Comparison of ENCODE assay signal across 1 cellular context in the genomic region with DNA sequence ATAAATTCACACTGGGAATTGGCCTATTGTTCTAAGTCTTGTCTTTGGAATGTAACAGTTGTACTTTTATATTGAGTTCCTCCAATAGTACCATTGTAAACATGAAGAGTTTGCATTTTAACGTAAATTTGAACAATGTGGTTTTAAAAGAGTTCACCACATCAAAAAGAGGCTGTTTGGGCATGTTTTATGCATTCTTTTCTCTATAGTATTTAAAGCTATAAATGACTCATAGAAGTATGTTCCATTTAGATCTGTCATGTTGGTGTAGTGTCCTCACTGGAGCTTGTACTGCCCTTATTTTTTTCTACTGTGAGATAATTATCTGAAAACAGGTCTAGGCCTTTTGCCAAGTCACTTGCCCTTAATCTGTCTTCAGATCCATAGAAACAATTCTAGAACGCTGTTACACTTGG.
A peak's percentile ranks its signal among the peaks of the same experiment; 100 is the strongest.
TF ChIP-seq lines count a peak whose summit lies in the region.

No MANE protein-coding gene starts in this region.

TF ChIP-seq in K562, 482 proteins besides CTCF, POLR2A, EP300 and RAD21 (continued from another document and continues in another):
- TF ChIP-seq ZNF280B (CRISPR knock-in tag; IDR thresholded peaks at IDR 0.05), result no peak
- TF ChIP-seq ZKSCAN8 (CRISPR knock-in tag; IDR thresholded peaks at IDR 0.05), result no peak
- TF ChIP-seq L3MBTL2 (IDR thresholded peaks at IDR 0.05), result no peak
- no peak for TF ChIP-seq NR3C1 (CRISPR knock-in tag; IDR thresholded peaks at IDR 0.05)
- TF ChIP-seq ZBTB17 (CRISPR knock-in tag; IDR thresholded peaks at IDR 0.05), result no peak
- no peak for TF ChIP-seq NRF1 (conservative IDR thresholded peaks at IDR 0.05 in 1 of 2, IDR thresholded peaks at IDR 0.05 in 1 of 2)
- TF ChIP-seq, protein P1, sequence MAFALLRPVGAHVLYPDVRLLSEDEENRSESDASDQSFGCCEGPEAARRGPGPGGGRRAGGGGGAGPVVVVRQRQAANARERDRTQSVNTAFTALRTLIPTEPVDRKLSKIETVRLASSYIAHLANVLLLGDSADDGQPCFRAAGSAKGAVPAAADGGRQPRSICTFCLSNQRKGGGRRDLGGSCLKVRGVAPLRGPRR (CRISPR knock-in tag; IDR thresholded peaks at IDR 0.05), result no peak
- TF ChIP-seq, protein P2, sequence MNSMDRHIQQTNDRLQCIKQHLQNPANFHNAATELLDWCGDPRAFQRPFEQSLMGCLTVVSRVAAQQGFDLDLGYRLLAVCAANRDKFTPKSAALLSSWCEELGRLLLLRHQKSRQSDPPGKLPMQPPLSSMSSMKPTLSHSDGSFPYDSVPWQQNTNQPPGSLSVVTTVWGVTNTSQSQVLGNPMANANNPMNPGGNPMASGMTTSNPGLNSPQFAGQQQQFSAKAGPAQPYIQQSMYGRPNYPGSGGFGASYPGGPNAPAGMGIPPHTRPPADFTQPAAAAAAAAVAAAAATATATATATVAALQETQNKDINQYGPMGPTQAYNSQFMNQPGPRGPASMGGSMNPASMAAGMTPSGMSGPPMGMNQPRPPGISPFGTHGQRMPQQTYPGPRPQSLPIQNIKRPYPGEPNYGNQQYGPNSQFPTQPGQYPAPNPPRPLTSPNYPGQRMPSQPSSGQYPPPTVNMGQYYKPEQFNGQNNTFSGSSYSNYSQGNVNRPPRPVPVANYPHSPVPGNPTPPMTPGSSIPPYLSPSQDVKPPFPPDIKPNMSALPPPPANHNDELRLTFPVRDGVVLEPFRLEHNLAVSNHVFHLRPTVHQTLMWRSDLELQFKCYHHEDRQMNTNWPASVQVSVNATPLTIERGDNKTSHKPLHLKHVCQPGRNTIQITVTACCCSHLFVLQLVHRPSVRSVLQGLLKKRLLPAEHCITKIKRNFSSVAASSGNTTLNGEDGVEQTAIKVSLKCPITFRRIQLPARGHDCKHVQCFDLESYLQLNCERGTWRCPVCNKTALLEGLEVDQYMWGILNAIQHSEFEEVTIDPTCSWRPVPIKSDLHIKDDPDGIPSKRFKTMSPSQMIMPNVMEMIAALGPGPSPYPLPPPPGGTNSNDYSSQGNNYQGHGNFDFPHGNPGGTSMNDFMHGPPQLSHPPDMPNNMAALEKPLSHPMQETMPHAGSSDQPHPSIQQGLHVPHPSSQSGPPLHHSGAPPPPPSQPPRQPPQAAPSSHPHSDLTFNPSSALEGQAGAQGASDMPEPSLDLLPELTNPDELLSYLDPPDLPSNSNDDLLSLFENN (IDR thresholded peaks at IDR 0.05; ENCODE audit: low read depth in 2 of 2, low read length in 2 of 2), result no peak
- TF ChIP-seq ZNF384 (IDR thresholded peaks at IDR 0.05; ENCODE audit: low read depth, low read length), result peak; percentile 82
- TF ChIP-seq NR2C2 (CRISPR knock-in tag; IDR thresholded peaks at IDR 0.05), result no peak
- no peak for TF ChIP-seq NR2C2 (tag; IDR thresholded peaks at IDR 0.05)
- TF ChIP-seq KDM4B (IDR thresholded peaks at IDR 0.05; ENCODE audit: borderline replicate concordance in 2 of 2, low read depth in 1 of 2), result no peak
- TF ChIP-seq, protein P3, sequence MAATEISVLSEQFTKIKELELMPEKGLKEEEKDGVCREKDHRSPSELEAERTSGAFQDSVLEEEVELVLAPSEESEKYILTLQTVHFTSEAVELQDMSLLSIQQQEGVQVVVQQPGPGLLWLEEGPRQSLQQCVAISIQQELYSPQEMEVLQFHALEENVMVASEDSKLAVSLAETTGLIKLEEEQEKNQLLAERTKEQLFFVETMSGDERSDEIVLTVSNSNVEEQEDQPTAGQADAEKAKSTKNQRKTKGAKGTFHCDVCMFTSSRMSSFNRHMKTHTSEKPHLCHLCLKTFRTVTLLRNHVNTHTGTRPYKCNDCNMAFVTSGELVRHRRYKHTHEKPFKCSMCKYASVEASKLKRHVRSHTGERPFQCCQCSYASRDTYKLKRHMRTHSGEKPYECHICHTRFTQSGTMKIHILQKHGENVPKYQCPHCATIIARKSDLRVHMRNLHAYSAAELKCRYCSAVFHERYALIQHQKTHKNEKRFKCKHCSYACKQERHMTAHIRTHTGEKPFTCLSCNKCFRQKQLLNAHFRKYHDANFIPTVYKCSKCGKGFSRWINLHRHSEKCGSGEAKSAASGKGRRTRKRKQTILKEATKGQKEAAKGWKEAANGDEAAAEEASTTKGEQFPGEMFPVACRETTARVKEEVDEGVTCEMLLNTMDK (IDR thresholded peaks at IDR 0.05; ENCODE audit: borderline replicate concordance, insufficient read depth, low read depth, low read length, poor library complexity, severe bottlenecking), result no peak
- peak; percentile 38; the same call in 1 of the 2 replicates for TF ChIP-seq JUND (IDR thresholded peaks at IDR 0.05; ENCODE audit: borderline replicate concordance, low read depth, low read length)
- TF ChIP-seq JUND (tag; IDR thresholded peaks at IDR 0.05; ENCODE audit: borderline replicate concordance, low read depth, low read length), result peak; percentile 51; the same call in 2 of the 3 replicates
- no peak for TF ChIP-seq TFE3 (CRISPR knock-in tag; IDR thresholded peaks at IDR 0.05)
- TF ChIP-seq BHLHE40 (IDR thresholded peaks at IDR 0.05; ENCODE audit: low read length), result 0 out of 2 replicates have a peak, but pooled peaks have one; percentile 26
- no peak for TF ChIP-seq CBX2 (IDR thresholded peaks at IDR 0.05; ENCODE audit: insufficient read depth, low read length, poor library complexity, severe bottlenecking)
- TF ChIP-seq FOXJ2 (tag; IDR thresholded peaks at IDR 0.05), result 0 out of 2 replicates have a peak, but pooled peaks have one; percentile 24
- no peak for TF ChIP-seq FOXJ3 (CRISPR knock-in tag; IDR thresholded peaks at IDR 0.05)
- no peak for TF ChIP-seq LARP7 (IDR thresholded peaks at IDR 0.05)
- TF ChIP-seq, protein P4, sequence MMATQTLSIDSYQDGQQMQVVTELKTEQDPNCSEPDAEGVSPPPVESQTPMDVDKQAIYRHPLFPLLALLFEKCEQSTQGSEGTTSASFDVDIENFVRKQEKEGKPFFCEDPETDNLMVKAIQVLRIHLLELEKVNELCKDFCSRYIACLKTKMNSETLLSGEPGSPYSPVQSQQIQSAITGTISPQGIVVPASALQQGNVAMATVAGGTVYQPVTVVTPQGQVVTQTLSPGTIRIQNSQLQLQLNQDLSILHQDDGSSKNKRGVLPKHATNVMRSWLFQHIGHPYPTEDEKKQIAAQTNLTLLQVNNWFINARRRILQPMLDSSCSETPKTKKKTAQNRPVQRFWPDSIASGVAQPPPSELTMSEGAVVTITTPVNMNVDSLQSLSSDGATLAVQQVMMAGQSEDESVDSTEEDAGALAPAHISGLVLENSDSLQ (IDR thresholded peaks at IDR 0.05), result no peak
- peak; percentile 55 for TF ChIP-seq MEIS2 (IDR thresholded peaks at IDR 0.05; ENCODE audit: partially characterized antibody)
- TF ChIP-seq, protein P5, sequence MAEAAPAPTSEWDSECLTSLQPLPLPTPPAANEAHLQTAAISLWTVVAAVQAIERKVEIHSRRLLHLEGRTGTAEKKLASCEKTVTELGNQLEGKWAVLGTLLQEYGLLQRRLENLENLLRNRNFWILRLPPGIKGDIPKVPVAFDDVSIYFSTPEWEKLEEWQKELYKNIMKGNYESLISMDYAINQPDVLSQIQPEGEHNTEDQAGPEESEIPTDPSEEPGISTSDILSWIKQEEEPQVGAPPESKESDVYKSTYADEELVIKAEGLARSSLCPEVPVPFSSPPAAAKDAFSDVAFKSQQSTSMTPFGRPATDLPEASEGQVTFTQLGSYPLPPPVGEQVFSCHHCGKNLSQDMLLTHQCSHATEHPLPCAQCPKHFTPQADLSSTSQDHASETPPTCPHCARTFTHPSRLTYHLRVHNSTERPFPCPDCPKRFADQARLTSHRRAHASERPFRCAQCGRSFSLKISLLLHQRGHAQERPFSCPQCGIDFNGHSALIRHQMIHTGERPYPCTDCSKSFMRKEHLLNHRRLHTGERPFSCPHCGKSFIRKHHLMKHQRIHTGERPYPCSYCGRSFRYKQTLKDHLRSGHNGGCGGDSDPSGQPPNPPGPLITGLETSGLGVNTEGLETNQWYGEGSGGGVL (CRISPR knock-in tag; IDR thresholded peaks at IDR 0.05), result no peak
- TF ChIP-seq ZSCAN32 (CRISPR knock-in tag; IDR thresholded peaks at IDR 0.05), result no peak
- no peak for TF ChIP-seq SAP30 (IDR thresholded peaks at IDR 0.05; ENCODE audit: borderline replicate concordance, insufficient read depth, low read depth, low read length, poor library complexity, severe bottlenecking)
- no peak for TF ChIP-seq ZNF561 (CRISPR knock-in tag; conservative IDR thresholded peaks at IDR 0.05)
- TF ChIP-seq ZEB2 (IDR thresholded peaks at IDR 0.05), result no peak
- no peak for TF ChIP-seq MED1 (CRISPR knock-in tag; IDR thresholded peaks at IDR 0.05; ENCODE audit: borderline replicate concordance)
- TF ChIP-seq TAF7 (tag; IDR thresholded peaks at IDR 0.05), result no peak
- TF ChIP-seq, protein P6, sequence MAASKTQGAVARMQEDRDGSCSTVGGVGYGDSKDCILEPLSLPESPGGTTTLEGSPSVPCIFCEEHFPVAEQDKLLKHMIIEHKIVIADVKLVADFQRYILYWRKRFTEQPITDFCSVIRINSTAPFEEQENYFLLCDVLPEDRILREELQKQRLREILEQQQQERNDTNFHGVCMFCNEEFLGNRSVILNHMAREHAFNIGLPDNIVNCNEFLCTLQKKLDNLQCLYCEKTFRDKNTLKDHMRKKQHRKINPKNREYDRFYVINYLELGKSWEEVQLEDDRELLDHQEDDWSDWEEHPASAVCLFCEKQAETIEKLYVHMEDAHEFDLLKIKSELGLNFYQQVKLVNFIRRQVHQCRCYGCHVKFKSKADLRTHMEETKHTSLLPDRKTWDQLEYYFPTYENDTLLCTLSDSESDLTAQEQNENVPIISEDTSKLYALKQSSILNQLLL (CRISPR knock-in tag; IDR thresholded peaks at IDR 0.05; ENCODE audit: borderline replicate concordance), result no peak
- no peak for TF ChIP-seq ZNF75A (CRISPR knock-in tag; IDR thresholded peaks at IDR 0.05)
- TF ChIP-seq NFYB (IDR thresholded peaks at IDR 0.05; ENCODE audit: extremely low read depth, insufficient read length), result no peak
- no peak for TF ChIP-seq NR2F6 (CRISPR knock-in tag; IDR thresholded peaks at IDR 0.05)
- TF ChIP-seq SMARCA5 (IDR thresholded peaks at IDR 0.05), result no peak
- TF ChIP-seq DACH1 (IDR thresholded peaks at IDR 0.05; ENCODE audit: partially characterized antibody), result no peak
- TF ChIP-seq ZNF586 (CRISPR knock-in tag; conservative IDR thresholded peaks at IDR 0.05), result no peak
- TF ChIP-seq FOSL1 (tag; conservative IDR thresholded peaks at IDR 0.05), result peak; percentile 63
- TF ChIP-seq, protein P7, sequence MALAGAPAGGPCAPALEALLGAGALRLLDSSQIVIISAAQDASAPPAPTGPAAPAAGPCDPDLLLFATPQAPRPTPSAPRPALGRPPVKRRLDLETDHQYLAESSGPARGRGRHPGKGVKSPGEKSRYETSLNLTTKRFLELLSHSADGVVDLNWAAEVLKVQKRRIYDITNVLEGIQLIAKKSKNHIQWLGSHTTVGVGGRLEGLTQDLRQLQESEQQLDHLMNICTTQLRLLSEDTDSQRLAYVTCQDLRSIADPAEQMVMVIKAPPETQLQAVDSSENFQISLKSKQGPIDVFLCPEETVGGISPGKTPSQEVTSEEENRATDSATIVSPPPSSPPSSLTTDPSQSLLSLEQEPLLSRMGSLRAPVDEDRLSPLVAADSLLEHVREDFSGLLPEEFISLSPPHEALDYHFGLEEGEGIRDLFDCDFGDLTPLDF (CRISPR knock-in tag; IDR thresholded peaks at IDR 0.05), result no peak
- TF ChIP-seq ZNF668 (CRISPR knock-in tag; IDR thresholded peaks at IDR 0.05), result no peak
- TF ChIP-seq MEF2D (tag; conservative IDR thresholded peaks at IDR 0.05; ENCODE audit: low read depth), result no peak
- TF ChIP-seq TCF7 (IDR thresholded peaks at IDR 0.05; ENCODE audit: borderline replicate concordance), result no peak
- no peak for TF ChIP-seq ATF6 (CRISPR knock-in tag; IDR thresholded peaks at IDR 0.05)
- TF ChIP-seq, protein P8, sequence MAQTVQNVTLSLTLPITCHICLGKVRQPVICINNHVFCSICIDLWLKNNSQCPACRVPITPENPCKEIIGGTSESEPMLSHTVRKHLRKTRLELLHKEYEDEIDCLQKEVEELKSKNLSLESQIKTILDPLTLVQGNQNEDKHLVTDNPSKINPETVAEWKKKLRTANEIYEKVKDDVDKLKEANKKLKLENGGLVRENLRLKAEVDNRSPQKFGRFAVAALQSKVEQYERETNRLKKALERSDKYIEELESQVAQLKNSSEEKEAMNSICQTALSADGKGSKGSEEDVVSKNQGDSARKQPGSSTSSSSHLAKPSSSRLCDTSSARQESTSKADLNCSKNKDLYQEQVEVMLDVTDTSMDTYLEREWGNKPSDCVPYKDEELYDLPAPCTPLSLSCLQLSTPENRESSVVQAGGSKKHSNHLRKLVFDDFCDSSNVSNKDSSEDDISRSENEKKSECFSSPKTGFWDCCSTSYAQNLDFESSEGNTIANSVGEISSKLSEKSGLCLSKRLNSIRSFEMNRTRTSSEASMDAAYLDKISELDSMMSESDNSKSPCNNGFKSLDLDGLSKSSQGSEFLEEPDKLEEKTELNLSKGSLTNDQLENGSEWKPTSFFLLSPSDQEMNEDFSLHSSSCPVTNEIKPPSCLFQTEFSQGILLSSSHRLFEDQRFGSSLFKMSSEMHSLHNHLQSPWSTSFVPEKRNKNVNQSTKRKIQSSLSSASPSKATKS (CRISPR knock-in tag; IDR thresholded peaks at IDR 0.05), result no peak
